1 cellular context compared by ENCODE assay signal in genomic region chr2:219294356-219295351, GRCh38.
TF ChIP-seq lines count a peak whose summit lies in the region.

No MANE protein-coding gene starts in this region.

TF ChIP-seq in K562, 482 proteins besides CTCF, POLR2A, EP300 and RAD21 (continued from another document and continues in another):
- TF ChIP-seq CTCFL (IDR thresholded peaks at IDR 0.05; ENCODE audit: borderline replicate concordance, insufficient read depth, low read depth, low read length, poor library complexity, severe bottlenecking) (peak; percentile 93), FOXJ3 (CRISPR knock-in tag; IDR thresholded peaks at IDR 0.05) (no peak), ZNF24 (IDR thresholded peaks at IDR 0.05) (no peak), GTF2E2 (tag; IDR thresholded peaks at IDR 0.05) (no peak), ARID3B (CRISPR knock-in tag; IDR thresholded peaks at IDR 0.05; ENCODE audit: borderline replicate concordance) (no peak), UBTF (IDR thresholded peaks at IDR 0.05; ENCODE audit: borderline replicate concordance in 1 of 2, low read depth in 2 of 2, low read length in 2 of 2) (peak; percentile 54 to 83; a peak in 2 of 4 replicates), ZNF57 (CRISPR knock-in tag; IDR thresholded peaks at IDR 0.05) (no peak), ZNF134 (CRISPR knock-in tag; conservative IDR thresholded peaks at IDR 0.05) (no peak), NFE2L1 (tag; IDR thresholded peaks at IDR 0.05; ENCODE audit: borderline replicate concordance, low read depth) (no peak), SUPT5H (IDR thresholded peaks at IDR 0.05) (peak; percentile 58; the same call in 1 of the 2 replicates), NKRF (IDR thresholded peaks at IDR 0.05; ENCODE audit: borderline replicate concordance) (0 out of 2 replicates have a peak, but pooled peaks have one; percentile 41), FOSL1 (tag; conservative IDR thresholded peaks at IDR 0.05) (0 out of 2 replicates have a peak, but pooled peaks have one; percentile 27), PREB (CRISPR knock-in tag; IDR thresholded peaks at IDR 0.05) (no peak), C11orf30 (IDR thresholded peaks at IDR 0.05; ENCODE audit: low read depth) (0 out of 2 replicates have a peak, but pooled peaks have one; percentile 10), ZNF174 (CRISPR knock-in tag; IDR thresholded peaks at IDR 0.05) (no peak), SIN3A (IDR thresholded peaks at IDR 0.05; ENCODE audit: borderline replicate concordance in 2 of 2, control insufficient read depth in 1 of 2, low read depth in 2 of 2, low read length in 2 of 2) (peak in 1 of 2 experiments; percentile 69; a peak in 1 of 4 replicates), MTA3 (IDR thresholded peaks at IDR 0.05; ENCODE audit: borderline replicate concordance) (0 out of 2 replicates have a peak, but pooled peaks have one; percentile 75), EGR1 (conservative IDR thresholded peaks at IDR 0.05) (peak; percentile 72), ATF6 (CRISPR knock-in tag; IDR thresholded peaks at IDR 0.05) (no peak), MEF2D (tag; conservative IDR thresholded peaks at IDR 0.05; ENCODE audit: low read depth) (no peak), ZNF253 (CRISPR knock-in tag; conservative IDR thresholded peaks at IDR 0.05) (no peak), TAF15 (IDR thresholded peaks at IDR 0.05; ENCODE audit: low read depth, low read length) (no peak), ZBTB40 (IDR thresholded peaks at IDR 0.05) (peak; percentile 45; the same call in 1 of the 2 replicates), ZBTB40 (CRISPR knock-in tag; IDR thresholded peaks at IDR 0.05) (no peak), LARP7 (IDR thresholded peaks at IDR 0.05) (no peak), HMBOX1 (IDR thresholded peaks at IDR 0.05) (no peak)
